ENCODE assay signal across 8 cellular contexts in genomic region chr9:26955921-26956886, GRCh38. TPM values are rescaled to one million over a fixed set of nuclear protein-coding genes. Genes with fewer than 3 reads are reported as not detected.
A peak's percentile ranks its signal among the peaks of the same experiment; 100 is the strongest.
DNase-seq lines count a peak whose midpoint lies in the region; ATAC-seq, FAIRE-seq and TF ChIP-seq lines count a peak whose summit lies in the region.

Gene IFT74 (plus strand): TSS chr9:26956412. CDS start chr9:26961968, 5,556 bp downstream.

- H2AFZ ChIP-seq in neural cell (ENCODE audit: low read depth, low read length) = peak within 1 kb of the TSS; percentile 99

- peaks cover 9% of the 10 kb centered on the region for H3F3A ChIP-seq in neural cell (ENCODE audit: insufficient read depth, low read length, poor library complexity, severe bottlenecking)

- DNase-seq in ELF-1 (ENCODE audit: low read depth, low spot score) (peak; percentile 95), H54 (ENCODE audit: insufficient read length, low spot score) (peak; percentile 86), M059J (ENCODE audit: low read depth) (peak; percentile 100), SIG-M5 (lab: John Stamatoyannopoulos, UW) (peak; percentile 76), foreskin fibroblast (peak; percentile 98 to 99)
- peak; percentile 90 for DNase-seq in activated gamma-delta T cell treated with anti-CD3 and anti-CD28 coated beads, Interleukin-2, amount 50 U/mL, for 16 hours (ENCODE audit: low read depth)
- DNase-seq in stimulated activated naive CD8-positive, alpha-beta T cell treated with anti-CD3 and anti-CD28 coated beads, Interleukin-15, amount 100 ng/mL, for 72 hours = peak; percentile 90 to 93

- peak within 1 kb of the TSS; percentile 98 for H3K27ac Mint-ChIP-seq in stimulated activated naive CD8-positive, alpha-beta T cell treated with anti-CD3 and anti-CD28 coated beads, Interleukin-15, amount 100 ng/mL, for 72 hours

- H3K9me3 ChIP-seq in neural cell (ENCODE audit: low read length) = no peaks in the 10 kb centered on the region

- peak within 1 kb of the TSS; percentile 73 for H3K9ac ChIP-seq in neural cell (ENCODE audit: low read length)

- TF ChIP-seq CTCF in foreskin fibroblast (IDR thresholded peaks at IDR 0.05; ENCODE audit: low read depth, low read length) (no peak), neural cell (IDR thresholded peaks at IDR 0.05; ENCODE audit: poor library complexity, severe bottlenecking) (no peak)

- peaks cover 26% of the 10 kb centered on the region for H3K4me1 Mint-ChIP-seq in stimulated activated naive CD8-positive, alpha-beta T cell treated with anti-CD3 and anti-CD28 coated beads, Interleukin-15, amount 100 ng/mL, for 72 hours

- peak within 1 kb of the TSS; percentile 70 to 88 for H3K4me3 ChIP-seq in foreskin fibroblast (ENCODE audit: low read depth in 1 of 2, low read length in 2 of 2)
- peak within 1 kb of the TSS; percentile 82 for H3K4me3 ChIP-seq in neural cell (ENCODE audit: low read length)

- peak within 1 kb of the TSS; percentile 72 for H3K27ac ChIP-seq in neural cell (ENCODE audit: low read length)

- H3K79me2 ChIP-seq in neural cell (replicated peaks; ENCODE audit: insufficient read depth, low read length) = peaks cover 21% of the 10 kb centered on the region

- TF ChIP-seq EP300 in neural cell (conservative IDR thresholded peaks at IDR 0.05; ENCODE audit: poor library complexity, severe bottlenecking) = no peak

- peak; percentile 22 for TF ChIP-seq RAD21 in neural cell (conservative IDR thresholded peaks at IDR 0.05)

- H3K27me3 ChIP-seq in neural cell (ENCODE audit: insufficient read depth, low read depth, low read length) = no peaks in the 10 kb centered on the region

- no peaks in the 10 kb centered on the region for H3K9me2 ChIP-seq in neural cell (ENCODE audit: insufficient read depth, low read length)

- H3K4me2 ChIP-seq in neural cell (ENCODE audit: low read length) = peak within 1 kb of the TSS; percentile 86

- H3K9me3 Mint-ChIP-seq in stimulated activated naive CD8-positive, alpha-beta T cell treated with anti-CD3 and anti-CD28 coated beads, Interleukin-15, amount 100 ng/mL, for 72 hours = no peaks in the 10 kb centered on the region

- FAIRE-seq in H54 (lab: Jason Lieb, UNC) = peak; percentile 98

- no peaks in the 10 kb centered on the region for H3K36me3 ChIP-seq in neural cell (ENCODE audit: insufficient read depth, low read length)

- H3K4me3 Mint-ChIP-seq in stimulated activated naive CD8-positive, alpha-beta T cell treated with anti-CD3 and anti-CD28 coated beads, Interleukin-15, amount 100 ng/mL, for 72 hours = peak within 1 kb of the TSS; percentile 84 to 88

- ATAC-seq in stimulated activated naive CD8-positive, alpha-beta T cell treated with anti-CD3 and anti-CD28 coated beads, Interleukin-15, amount 100 ng/mL, for 72 hours = peak; percentile 99

- TF ChIP-seq POLR2A in H54 (IDR thresholded peaks at IDR 0.05; ENCODE audit: low read depth, low read length) = peak; percentile 43; the same call in 1 of the 2 replicates

- no peaks in the 10 kb centered on the region for H3K27me3 Mint-ChIP-seq in stimulated activated naive CD8-positive, alpha-beta T cell treated with anti-CD3 and anti-CD28 coated beads, Interleukin-15, amount 100 ng/mL, for 72 hours

- H4K20me1 ChIP-seq in neural cell (ENCODE audit: insufficient read depth) = no peaks in the 10 kb centered on the region

TF ChIP-seq in neural cell, 6 proteins besides CTCF, POLR2A, EP300 and RAD21:
- no peak for TF ChIP-seq SMC3 (conservative IDR thresholded peaks at IDR 0.05; ENCODE audit: poor library complexity)
- TF ChIP-seq POLR2AphosphoS5 (IDR thresholded peaks at IDR 0.05) = peak; percentile 71
- no peak for TF ChIP-seq EZH2 (IDR thresholded peaks at IDR 0.05; ENCODE audit: borderline replicate concordance, insufficient read depth, low read length, poor library complexity, severe bottlenecking)
- peak; percentile 89 for TF ChIP-seq MXI1 (conservative IDR thresholded peaks at IDR 0.05; ENCODE audit: poor library complexity, severe bottlenecking)
- TF ChIP-seq REST (IDR thresholded peaks at IDR 0.05; ENCODE audit: borderline replicate concordance) = peak; percentile 74
- peak; percentile 54 for TF ChIP-seq TAF1 (IDR thresholded peaks at IDR 0.05; ENCODE audit: low read depth)
TF ChIP-seq in neural cell: peak in this region for 4.

RNA-seq across cellular contexts. Expression of gene IFT74, which starts in this region (rescaled TPM):
- total RNA-seq in M059J (2014; rRNA removed; shearing (Covaris generic)) = 17.1 and 17.5 TPM in 2 replicates
- 10.9 and 11.3 TPM in 2 replicates for polyA plus RNA-seq in neural cell
- polyA minus RNA-seq in neural cell = 22.4 and 23.2 TPM in 2 replicates

Comparison
In these comparisons a context has a peak if more than half of its experiments do, and no peak if none do; other contexts are left out.
1. Peak in every context shown above with its lines: DNase-seq, ATAC-seq, H3K4me3 ChIP-seq and H3K27ac ChIP-seq.